27 cellular contexts compared by ENCODE assay signal in the genomic region with DNA sequence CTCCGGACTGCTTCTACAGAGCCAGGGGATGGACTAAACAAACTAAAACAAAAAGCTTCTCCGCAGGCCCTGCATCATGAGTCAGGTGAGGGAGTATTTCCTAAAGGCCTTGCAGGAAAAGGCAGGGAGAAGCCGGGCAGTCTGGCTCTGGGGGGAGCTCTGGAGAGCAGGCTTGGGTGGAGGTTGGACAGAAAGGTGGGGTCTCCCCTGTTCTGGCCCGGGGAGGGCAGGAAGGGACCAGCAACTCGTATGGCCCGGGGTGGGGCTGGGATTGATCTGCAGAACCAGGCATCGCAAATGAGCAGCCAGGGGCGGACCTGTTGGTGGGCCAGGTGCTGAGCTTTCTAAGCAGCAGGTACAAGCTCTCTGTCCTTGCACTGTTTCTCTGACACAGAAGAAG.
"Had no signal": no experiment of that assay in that cellular context is flagged by ENCODE, and none has a peak within 500 bp of the region (broad histone marks: within the 10 kb centered on the region; RNA-seq: fewer than 3 reads in every experiment).

No MANE protein-coding gene starts in this region.

- H3K27ac Mint-ChIP-seq: activated CD4-positive, alpha-beta memory T cell treated with anti-CD3 and anti-CD28 coated beads, Interleukin-2, amount 10 ng/mL, durations not matched to agents 7 days and 5 days; activated naive CD8-positive, alpha-beta T cell treated with anti-CD3 and anti-CD28 coated beads for 36 hours; activated T-cell treated with anti-CD3 and anti-CD28 coated beads, Interleukin-2, amount 50 U/mL, for 72 hours; activated T-helper 17 cell treated with anti-CD3 and anti-CD28 coated beads, Interleukin-2, amount 50 U/mL, for 72 hours had no signal

- H3K36me3 Mint-ChIP-seq: activated naive CD8-positive, alpha-beta T cell treated with anti-CD3 and anti-CD28 coated beads for 36 hours had no signal

- H3K4me1 Mint-ChIP-seq: activated T-helper 17 cell treated with anti-CD3 and anti-CD28 coated beads, Interleukin-2, amount 50 U/mL, for 72 hours had no signal

- H3K4me3 ChIP-seq: ascending aorta, Peyer's patch, SK-N-MC had no signal

- H3K27me3 ChIP-seq: ascending aorta, Peyer's patch had no signal

- H3K27me3 Mint-ChIP-seq: activated CD4-positive, alpha-beta memory T cell treated with anti-CD3 and anti-CD28 coated beads, Interleukin-2, amount 10 ng/mL, durations not matched to agents 7 days and 5 days; activated naive CD8-positive, alpha-beta T cell treated with anti-CD3 and anti-CD28 coated beads for 36 hours; activated T-helper 17 cell treated with anti-CD3 and anti-CD28 coated beads, Interleukin-2, amount 50 U/mL, for 72 hours had no signal

- H3K4me3 Mint-ChIP-seq: activated CD4-positive, alpha-beta memory T cell treated with anti-CD3 and anti-CD28 coated beads, Interleukin-2, amount 10 ng/mL, durations not matched to agents 7 days and 5 days; activated naive CD8-positive, alpha-beta T cell treated with anti-CD3 and anti-CD28 coated beads for 36 hours; activated T-cell treated with anti-CD3 and anti-CD28 coated beads, Interleukin-2, amount 50 U/mL, for 72 hours; activated T-helper 17 cell treated with anti-CD3 and anti-CD28 coated beads, Interleukin-2, amount 50 U/mL, for 72 hours had no signal

- DNase-seq: activated CD4-positive, alpha-beta memory T cell treated with anti-CD3 and anti-CD28 coated beads, Interleukin-2, amount 10 ng/mL, durations not matched to agents 7 days and 5 days; activated CD4-positive, alpha-beta T cell treated with anti-CD3 and anti-CD28 coated beads for 1 hour; activated CD4-positive, alpha-beta T cell treated with anti-CD3 and anti-CD28 coated beads for 48 hours; activated CD4-positive, CD25-positive, alpha-beta regulatory T cell; activated CD8-positive, alpha-beta memory T cell treated with anti-CD3 and anti-CD28 coated beads for 24 hours; activated effector memory CD4-positive, alpha-beta T cell treated with anti-CD3 and anti-CD28 coated beads, Interleukin-2, amount 50 U/mL, for 16 hours; activated naive CD4-positive, alpha-beta T cell; activated naive CD4-positive, alpha-beta T cell treated with anti-CD3 and anti-CD28 coated beads, Interleukin-2, amount 50 U/mL, for 16 hours; activated naive CD8-positive, alpha-beta T cell treated with anti-CD3 and anti-CD28 coated beads for 36 hours; activated T-cell treated with anti-CD3 and anti-CD28 coated beads, Interleukin-2, amount 50 U/mL, for 1 hour; activated T-cell treated with anti-CD3 and anti-CD28 coated beads, Interleukin-2, amount 50 U/mL, for 72 hours; amniotic stem cell; NCI-H1105; NCI-H1417 treated with DMSO at 0.1 percent for 48 hours; NCI-H1930; NCI-H2081 treated with DMSO at 0.1 percent for 48 hours; NCI-H345; NCI-H524 treated with DMSO at 0.1 percent for 48 hours; NK-92 treated with Interleukin-12 subunit alpha and Interleukin-12 subunit beta, amount 100 ng/mL, for 24 hours; PC-3; Peyer's patch; RPMI8226; T1000; WERI-Rb-1 had no signal

- H3K36me3 ChIP-seq: ascending aorta, Peyer's patch, WERI-Rb-1 had no signal

- ATAC-seq: activated T-cell treated with anti-CD3 and anti-CD28 coated beads, Interleukin-2, amount 50 U/mL, for 72 hours; activated T-helper 17 cell treated with anti-CD3 and anti-CD28 coated beads, Interleukin-2, amount 50 U/mL, for 72 hours; PC-3 had no signal

- H3K9me3 Mint-ChIP-seq: activated naive CD8-positive, alpha-beta T cell treated with anti-CD3 and anti-CD28 coated beads for 36 hours; activated T-cell treated with anti-CD3 and anti-CD28 coated beads, Interleukin-2, amount 50 U/mL, for 72 hours; activated T-helper 17 cell treated with anti-CD3 and anti-CD28 coated beads, Interleukin-2, amount 50 U/mL, for 72 hours had no signal
